In genomic region chr16:70685061-70685937, GRCh38 we compare ENCODE assay signal across 1 cellular context.
A peak's percentile ranks its signal among the peaks of the same experiment; 100 is the strongest.
TF ChIP-seq lines count a peak whose summit lies in the region.

No MANE protein-coding gene starts in this region.

TF ChIP-seq in HepG2, 621 proteins besides CTCF, POLR2A, EP300 and RAD21 (continued from another document and continues in another):
- TF ChIP-seq, protein P1, sequence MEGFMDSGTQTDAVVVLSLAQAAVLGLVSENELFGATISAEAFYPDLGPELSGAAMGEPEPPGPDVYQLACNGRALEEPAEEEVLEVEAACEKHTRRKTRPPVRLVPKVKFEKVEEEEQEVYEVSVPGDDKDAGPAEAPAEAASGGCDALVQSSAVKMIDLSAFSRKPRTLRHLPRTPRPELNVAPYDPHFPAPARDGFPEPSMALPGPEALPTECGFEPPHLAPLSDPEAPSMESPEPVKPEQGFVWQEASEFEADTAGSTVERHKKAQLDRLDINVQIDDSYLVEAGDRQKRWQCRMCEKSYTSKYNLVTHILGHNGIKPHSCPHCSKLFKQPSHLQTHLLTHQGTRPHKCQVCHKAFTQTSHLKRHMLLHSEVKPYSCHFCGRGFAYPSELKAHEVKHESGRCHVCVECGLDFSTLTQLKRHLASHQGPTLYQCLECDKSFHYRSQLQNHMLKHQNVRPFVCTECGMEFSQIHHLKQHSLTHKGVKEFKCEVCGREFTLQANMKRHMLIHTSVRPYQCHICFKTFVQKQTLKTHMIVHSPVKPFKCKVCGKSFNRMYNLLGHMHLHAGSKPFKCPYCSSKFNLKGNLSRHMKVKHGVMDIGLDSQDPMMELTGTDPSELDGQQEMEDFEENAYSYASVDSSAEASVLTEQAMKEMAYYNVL (CRISPR knock-in tag; IDR thresholded peaks at IDR 0.05; ENCODE audit: borderline replicate concordance) = no peak
- no peak for TF ChIP-seq RORA (CRISPR knock-in tag; IDR thresholded peaks at IDR 0.05)
- TF ChIP-seq ZNF713 (CRISPR knock-in tag; IDR thresholded peaks at IDR 0.05) = no peak
- peak; percentile 58 for TF ChIP-seq SRSF1 (optimal IDR thresholded peaks at IDR 0.05; ENCODE audit: low read depth, low read length)
- TF ChIP-seq ZFP82 (CRISPR knock-in tag; IDR thresholded peaks at IDR 0.05; ENCODE audit: borderline replicate concordance) = no peak
- TF ChIP-seq ARNT2 (CRISPR knock-in tag; IDR thresholded peaks at IDR 0.05; ENCODE audit: low read depth) = no peak
- no peak for TF ChIP-seq SMAD9 (CRISPR knock-in tag; IDR thresholded peaks at IDR 0.05)
- TF ChIP-seq ATF7-NPFF (CRISPR knock-in tag; IDR thresholded peaks at IDR 0.05; ENCODE audit: low read depth) = peak; percentile 77
- TF ChIP-seq MTA1 (CRISPR knock-in tag; IDR thresholded peaks at IDR 0.05; ENCODE audit: borderline replicate concordance) = no peak
- peak; percentile 94 for TF ChIP-seq ZNF546 (CRISPR knock-in tag; conservative IDR thresholded peaks at IDR 0.05)
- TF ChIP-seq ZNF768 (CRISPR knock-in tag; IDR thresholded peaks at IDR 0.05) = 0 out of 2 replicates have a peak, but pooled peaks have one; percentile 56
- TF ChIP-seq MTA3 (CRISPR knock-in tag; IDR thresholded peaks at IDR 0.05) = 0 out of 2 replicates have a peak, but pooled peaks have one; percentile 66
- peak; percentile 27; the same call in 1 of the 2 replicates for TF ChIP-seq MEIS1 (CRISPR knock-in tag; IDR thresholded peaks at IDR 0.05; ENCODE audit: borderline replicate concordance)
- TF ChIP-seq ZNF7 (CRISPR knock-in tag; IDR thresholded peaks at IDR 0.05) = no peak
- TF ChIP-seq ZBTB7A (CRISPR knock-in tag; IDR thresholded peaks at IDR 0.05) = no peak
- TF ChIP-seq MXD4 (CRISPR knock-in tag; IDR thresholded peaks at IDR 0.05) = 0 out of 2 replicates have a peak, but pooled peaks have one; percentile 2
- TF ChIP-seq ZNF619 (CRISPR knock-in tag; IDR thresholded peaks at IDR 0.05) = no peak
- TF ChIP-seq MBNL3 (CRISPR knock-in tag; conservative IDR thresholded peaks at IDR 0.05) = no peak
- no peak for TF ChIP-seq TEAD3 (CRISPR knock-in tag; optimal IDR thresholded peaks at IDR 0.05; ENCODE audit: borderline replicate concordance)
- TF ChIP-seq ZNF878 (CRISPR knock-in tag; IDR thresholded peaks at IDR 0.05) = no peak
- TF ChIP-seq, protein P2, sequence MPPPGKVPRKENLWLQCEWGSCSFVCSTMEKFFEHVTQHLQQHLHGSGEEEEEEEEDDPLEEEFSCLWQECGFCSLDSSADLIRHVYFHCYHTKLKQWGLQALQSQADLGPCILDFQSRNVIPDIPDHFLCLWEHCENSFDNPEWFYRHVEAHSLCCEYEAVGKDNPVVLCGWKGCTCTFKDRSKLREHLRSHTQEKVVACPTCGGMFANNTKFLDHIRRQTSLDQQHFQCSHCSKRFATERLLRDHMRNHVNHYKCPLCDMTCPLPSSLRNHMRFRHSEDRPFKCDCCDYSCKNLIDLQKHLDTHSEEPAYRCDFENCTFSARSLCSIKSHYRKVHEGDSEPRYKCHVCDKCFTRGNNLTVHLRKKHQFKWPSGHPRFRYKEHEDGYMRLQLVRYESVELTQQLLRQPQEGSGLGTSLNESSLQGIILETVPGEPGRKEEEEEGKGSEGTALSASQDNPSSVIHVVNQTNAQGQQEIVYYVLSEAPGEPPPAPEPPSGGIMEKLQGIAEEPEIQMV (CRISPR knock-in tag; IDR thresholded peaks at IDR 0.05; ENCODE audit: low read depth) = no peak
- no peak for TF ChIP-seq SCMH1 (CRISPR knock-in tag; IDR thresholded peaks at IDR 0.05; ENCODE audit: borderline replicate concordance)
- 0 out of 2 replicates have a peak, but pooled peaks have one; percentile 40 for TF ChIP-seq CC2D1A (CRISPR knock-in tag; IDR thresholded peaks at IDR 0.05)
- TF ChIP-seq ZNF296 (CRISPR knock-in tag; conservative IDR thresholded peaks at IDR 0.05) = 0 out of 2 replicates have a peak, but pooled peaks have one; percentile 27
- no peak for TF ChIP-seq SIN3B (IDR thresholded peaks at IDR 0.05; ENCODE audit: low read length)
- no peak for TF ChIP-seq HBP1 (CRISPR knock-in tag; IDR thresholded peaks at IDR 0.05; ENCODE audit: low read depth)
- no peak for TF ChIP-seq TEF (CRISPR knock-in tag; IDR thresholded peaks at IDR 0.05)
- no peak for TF ChIP-seq FOXA3 (CRISPR knock-in tag; IDR thresholded peaks at IDR 0.05)
- TF ChIP-seq FOXP1 (IDR thresholded peaks at IDR 0.05) = no peak
- TF ChIP-seq FOXP1 (CRISPR knock-in tag; IDR thresholded peaks at IDR 0.05) = no peak
- no peak for TF ChIP-seq ZNF496 (CRISPR knock-in tag; IDR thresholded peaks at IDR 0.05; ENCODE audit: insufficient replicate concordance)
- no peak for TF ChIP-seq DMAP1 (CRISPR knock-in tag; IDR thresholded peaks at IDR 0.05)
- no peak for TF ChIP-seq JDP2 (CRISPR knock-in tag; IDR thresholded peaks at IDR 0.05; ENCODE audit: borderline replicate concordance)
- TF ChIP-seq ZNF83 (CRISPR knock-in tag; IDR thresholded peaks at IDR 0.05; ENCODE audit: borderline replicate concordance) = no peak
- no peak for TF ChIP-seq ZNF160 (CRISPR knock-in tag; IDR thresholded peaks at IDR 0.05)
- TF ChIP-seq ZNF101 (CRISPR knock-in tag; IDR thresholded peaks at IDR 0.05; ENCODE audit: borderline replicate concordance, low read depth) = no peak
- TF ChIP-seq CBX1 (IDR thresholded peaks at IDR 0.05; ENCODE audit: low read depth) = no peak
- no peak for TF ChIP-seq SAFB2 (CRISPR knock-in tag; IDR thresholded peaks at IDR 0.05; ENCODE audit: borderline replicate concordance, low read depth)
- no peak for TF ChIP-seq ZFP41 (CRISPR knock-in tag; IDR thresholded peaks at IDR 0.05; ENCODE audit: borderline replicate concordance)
- no peak; the same call in 1 of the 2 replicates for TF ChIP-seq ZNF446 (CRISPR knock-in tag; IDR thresholded peaks at IDR 0.05)
- TF ChIP-seq, protein P3, sequence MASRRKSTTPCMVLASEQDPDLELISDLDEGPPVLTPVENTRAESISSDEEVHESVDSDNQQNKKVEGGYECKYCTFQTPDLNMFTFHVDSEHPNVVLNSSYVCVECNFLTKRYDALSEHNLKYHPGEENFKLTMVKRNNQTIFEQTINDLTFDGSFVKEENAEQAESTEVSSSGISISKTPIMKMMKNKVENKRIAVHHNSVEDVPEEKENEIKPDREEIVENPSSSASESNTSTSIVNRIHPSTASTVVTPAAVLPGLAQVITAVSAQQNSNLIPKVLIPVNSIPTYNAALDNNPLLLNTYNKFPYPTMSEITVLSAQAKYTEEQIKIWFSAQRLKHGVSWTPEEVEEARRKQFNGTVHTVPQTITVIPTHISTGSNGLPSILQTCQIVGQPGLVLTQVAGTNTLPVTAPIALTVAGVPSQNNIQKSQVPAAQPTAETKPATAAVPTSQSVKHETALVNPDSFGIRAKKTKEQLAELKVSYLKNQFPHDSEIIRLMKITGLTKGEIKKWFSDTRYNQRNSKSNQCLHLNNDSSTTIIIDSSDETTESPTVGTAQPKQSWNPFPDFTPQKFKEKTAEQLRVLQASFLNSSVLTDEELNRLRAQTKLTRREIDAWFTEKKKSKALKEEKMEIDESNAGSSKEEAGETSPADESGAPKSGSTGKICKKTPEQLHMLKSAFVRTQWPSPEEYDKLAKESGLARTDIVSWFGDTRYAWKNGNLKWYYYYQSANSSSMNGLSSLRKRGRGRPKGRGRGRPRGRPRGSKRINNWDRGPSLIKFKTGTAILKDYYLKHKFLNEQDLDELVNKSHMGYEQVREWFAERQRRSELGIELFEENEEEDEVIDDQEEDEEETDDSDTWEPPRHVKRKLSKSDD (CRISPR knock-in tag; IDR thresholded peaks at IDR 0.05; ENCODE audit: low read depth) = no peak
- no peak for TF ChIP-seq KAT8 (CRISPR knock-in tag; IDR thresholded peaks at IDR 0.05)
- no peak for TF ChIP-seq GLMP (CRISPR knock-in tag; IDR thresholded peaks at IDR 0.05; ENCODE audit: borderline replicate concordance)
- TF ChIP-seq RBFOX2 (IDR thresholded peaks at IDR 0.05; ENCODE audit: low read depth, low read length) = peak; percentile 94
- TF ChIP-seq NFKBIZ (CRISPR knock-in tag; IDR thresholded peaks at IDR 0.05) = no peak
- TF ChIP-seq NR2C2 (CRISPR knock-in tag; IDR thresholded peaks at IDR 0.05; ENCODE audit: borderline replicate concordance) = no peak
- TF ChIP-seq RCOR2 (CRISPR knock-in tag; IDR thresholded peaks at IDR 0.05) = no peak
- no peak for TF ChIP-seq ZNF224 (CRISPR knock-in tag; IDR thresholded peaks at IDR 0.05)
- TF ChIP-seq, protein P4, sequence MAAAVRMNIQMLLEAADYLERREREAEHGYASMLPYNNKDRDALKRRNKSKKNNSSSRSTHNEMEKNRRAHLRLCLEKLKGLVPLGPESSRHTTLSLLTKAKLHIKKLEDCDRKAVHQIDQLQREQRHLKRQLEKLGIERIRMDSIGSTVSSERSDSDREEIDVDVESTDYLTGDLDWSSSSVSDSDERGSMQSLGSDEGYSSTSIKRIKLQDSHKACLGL (CRISPR knock-in tag; IDR thresholded peaks at IDR 0.05) = peak; percentile 63; the same call in 1 of the 2 replicates
- TF ChIP-seq RAD51 (IDR thresholded peaks at IDR 0.05; ENCODE audit: borderline replicate concordance) = no peak
- no peak for TF ChIP-seq ZNF10 (CRISPR knock-in tag; IDR thresholded peaks at IDR 0.05; ENCODE audit: borderline replicate concordance, low read depth)
- peak; percentile 32; the same call in 1 of the 2 replicates for TF ChIP-seq DZIP1 (CRISPR knock-in tag; IDR thresholded peaks at IDR 0.05)
- no peak for TF ChIP-seq CBX5 (CRISPR knock-in tag; IDR thresholded peaks at IDR 0.05; ENCODE audit: borderline replicate concordance)
- TF ChIP-seq, protein P5, sequence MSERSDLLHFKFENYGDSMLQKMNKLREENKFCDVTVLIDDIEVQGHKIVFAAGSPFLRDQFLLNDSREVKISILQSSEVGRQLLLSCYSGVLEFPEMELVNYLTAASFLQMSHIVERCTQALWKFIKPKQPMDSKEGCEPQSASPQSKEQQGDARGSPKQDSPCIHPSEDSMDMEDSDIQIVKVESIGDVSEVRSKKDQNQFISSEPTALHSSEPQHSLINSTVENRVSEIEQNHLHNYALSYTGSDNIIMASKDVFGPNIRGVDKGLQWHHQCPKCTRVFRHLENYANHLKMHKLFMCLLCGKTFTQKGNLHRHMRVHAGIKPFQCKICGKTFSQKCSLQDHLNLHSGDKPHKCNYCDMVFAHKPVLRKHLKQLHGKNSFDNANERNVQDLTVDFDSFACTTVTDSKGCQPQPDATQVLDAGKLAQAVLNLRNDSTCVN (CRISPR knock-in tag; IDR thresholded peaks at IDR 0.05; ENCODE audit: borderline replicate concordance) = no peak
- no peak for TF ChIP-seq NFATC3 (CRISPR knock-in tag; IDR thresholded peaks at IDR 0.05)
- TF ChIP-seq MATR3 (CRISPR knock-in tag; IDR thresholded peaks at IDR 0.05) = no peak
- TF ChIP-seq STAG1 (CRISPR knock-in tag; IDR thresholded peaks at IDR 0.05) = no peak
- no peak for TF ChIP-seq CCAR2 (optimal IDR thresholded peaks at IDR 0.05; ENCODE audit: low read depth, low read length)
- TF ChIP-seq FOXK1 (CRISPR knock-in tag; IDR thresholded peaks at IDR 0.05; ENCODE audit: borderline replicate concordance, low read depth) = no peak
- TF ChIP-seq, protein P6, sequence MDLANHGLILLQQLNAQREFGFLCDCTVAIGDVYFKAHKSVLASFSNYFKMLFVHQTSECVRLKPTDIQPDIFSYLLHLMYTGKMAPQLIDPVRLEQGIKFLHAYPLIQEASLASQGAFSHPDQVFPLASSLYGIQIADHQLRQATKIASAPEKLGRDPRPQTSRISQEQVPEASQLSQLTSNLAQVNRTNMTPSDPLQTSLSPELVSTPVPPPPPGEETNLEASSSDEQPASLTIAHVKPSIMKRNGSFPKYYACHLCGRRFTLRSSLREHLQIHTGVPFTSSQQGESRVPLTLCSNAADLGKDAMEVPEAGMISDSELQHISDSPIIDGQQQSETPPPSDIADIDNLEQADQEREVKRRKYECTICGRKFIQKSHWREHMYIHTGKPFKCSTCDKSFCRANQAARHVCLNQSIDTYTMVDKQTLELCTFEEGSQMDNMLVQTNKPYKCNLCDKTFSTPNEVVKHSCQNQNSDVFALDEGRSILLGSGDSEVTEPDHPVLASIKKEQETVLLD (CRISPR knock-in tag; IDR thresholded peaks at IDR 0.05; ENCODE audit: low read depth) = 0 out of 2 replicates have a peak, but pooled peaks have one; percentile 7
